Comparison of ENCODE assay signal across 22 cellular contexts in genomic region chrX:42149281-42149680, GRCh38.
DNase-seq lines count a peak whose midpoint lies in the region; ATAC-seq, FAIRE-seq and TF ChIP-seq lines count a peak whose summit lies in the region.
"Had no signal": no experiment of that assay in that cellular context is flagged by ENCODE, and none has a peak within 500 bp of the region (broad histone marks: within the 10 kb centered on the region; RNA-seq: fewer than 3 reads in every experiment).

No MANE protein-coding gene starts in this region.

- H3K4me3 ChIP-seq in bronchial epithelial cell (ENCODE audit: low read depth, low read length): no peak overlapping the region
- no peak overlapping the region for H3K4me3 ChIP-seq in mesendoderm (ENCODE audit: low read length)
- H3K4me3 ChIP-seq in upper lobe of right lung: no peak overlapping the region
- H3K4me3 ChIP-seq: BLaER1 treated with 17β-estradiol and CSF1 and Interleukin-3, amounts not matched to agents 10 nM and 100 nM; GM23338; SJSA1 had no signal

- H3K56ac ChIP-seq in mesendoderm (ENCODE audit: low read length): no peak overlapping the region

- no peak overlapping the region for H3K9ac ChIP-seq in mesendoderm (ENCODE audit: low read length)
- H3K9ac ChIP-seq: BLaER1 treated with 17β-estradiol and CSF1 and Interleukin-3, amounts not matched to agents 10 nM and 100 nM had no signal

- no peak overlapping the region for H3K23ac ChIP-seq in mesendoderm (ENCODE audit: low read length)

- no peaks in the 10 kb centered on the region for H3K9me3 ChIP-seq in upper lobe of right lung
- H3K9me3 ChIP-seq: Caco-2, SJSA1 had no signal

- no peak for TF ChIP-seq CTCF in bronchial epithelial cell (IDR thresholded peaks at IDR 0.05; ENCODE audit: insufficient read depth, low read length, severe bottlenecking)
- TF ChIP-seq CTCF in upper lobe of right lung (IDR thresholded peaks at IDR 0.05): no peak

- no peak overlapping the region for H4K8ac ChIP-seq in mesendoderm (ENCODE audit: low read depth, low read length)

- H2BK15ac ChIP-seq in mesendoderm (replicated peaks; ENCODE audit: low read depth): no peak overlapping the region

- H3K4me2 ChIP-seq in mesendoderm (ENCODE audit: low read length): no peak overlapping the region
- H3K4me2 ChIP-seq: BLaER1 treated with 17β-estradiol and CSF1 and Interleukin-3, amounts not matched to agents 10 nM and 100 nM; GM23338 had no signal

- WGBS in mesendoderm (ENCODE audit: extremely low coverage, insufficient coverage, low lambda C conversion rate): no CpG with 5 or more reads among the region's 2 CpGs

- H2BK120ac ChIP-seq in mesendoderm (ENCODE audit: low read depth, low read length): no peak overlapping the region

- no peak overlapping the region for H4K5ac ChIP-seq in mesendoderm (ENCODE audit: low read length)

- no peak for FAIRE-seq in bronchial epithelial cell (lab: Jason Lieb, UNC)
- FAIRE-seq: HTR-8/SVneo, RCC 7860 had no signal

- no peak overlapping the region for H2BK5ac ChIP-seq in mesendoderm (ENCODE audit: low read length)

- H3K27ac ChIP-seq in mesendoderm (ENCODE audit: low read depth, low read length) (no peak overlapping the region), upper lobe of right lung (no peak overlapping the region)
- H3K27ac ChIP-seq: BLaER1 treated with 17β-estradiol and CSF1 and Interleukin-3, amounts not matched to agents 10 nM and 100 nM; SJSA1 had no signal

- H3K4me1 ChIP-seq in mesendoderm (ENCODE audit: control insufficient read depth, low read depth, low read length): no peaks in the 10 kb centered on the region
- no peaks in the 10 kb centered on the region for H3K4me1 ChIP-seq in upper lobe of right lung
- H3K4me1 ChIP-seq: BLaER1 treated with 17β-estradiol and CSF1 and Interleukin-3, amounts not matched to agents 10 nM and 100 nM; Caco-2; SJSA1 had no signal

- intact Hi-C loops in upper lobe of right lung (cut with DNase I): no loop called here

- H3K4ac ChIP-seq in mesendoderm (ENCODE audit: low read depth, low read length): no peak overlapping the region

- H3K27me3 ChIP-seq in bronchial epithelial cell (ENCODE audit: control insufficient read depth, insufficient read depth, low read length): no peaks in the 10 kb centered on the region
- no peaks in the 10 kb centered on the region for H3K27me3 ChIP-seq in mesendoderm (ENCODE audit: insufficient read depth, low read length, poor library complexity)
- no peaks in the 10 kb centered on the region for H3K27me3 ChIP-seq in upper lobe of right lung
- H3K27me3 ChIP-seq: SJSA1 had no signal

- ATAC-seq in upper lobe of right lung (no peak), HG03457 (IDR thresholded peaks at IDR 0.05; ENCODE audit: unreplicated experiment) (no peak)
- ATAC-seq: GM23338 had no signal

- DNase-seq in NCI-H2171 (lab: John Stamatoyannopoulos, UW) (peak; percentile 46), bronchial epithelial cell (ENCODE audit: low read depth) (peak; percentile 11), mesendoderm (peak; percentile 7), iPS-NIHi7 (ENCODE audit: extremely low spot score) (no peak), NOMO-1 treated with DMSO at 0.1 percent for 48 hours (lab: John Stamatoyannopoulos, UW; ENCODE audit: unreplicated experiment) (no peak), upper lobe of right lung (no peak)
- DNase-seq: ACHN; Caco-2; CD4-positive, alpha-beta memory T cell; DMS153; HCEC 1CT; NCI-H1417; NCI-H1694 treated with DMSO at 0.1 percent for 48 hours; NCI-H2107; NCI-H2227 treated with DMSO at 0.1 percent for 48 hours; NCI-H510A treated with DMSO at 0.1 percent for 48 hours had no signal

- H3K18ac ChIP-seq in mesendoderm (ENCODE audit: low read length): no peak overlapping the region

- H3K79me1 ChIP-seq in mesendoderm (ENCODE audit: low read length): no peaks in the 10 kb centered on the region

- H3K79me2 ChIP-seq in mesendoderm (ENCODE audit: control insufficient read depth, insufficient read depth, low read length): no peaks in the 10 kb centered on the region

- H2AK5ac ChIP-seq in mesendoderm (ENCODE audit: low read length): no peak overlapping the region

- H3K36me3 ChIP-seq in bronchial epithelial cell (ENCODE audit: control insufficient read depth, insufficient read depth, low read length) (no peaks in the 10 kb centered on the region), mesendoderm (ENCODE audit: control insufficient read depth, insufficient read depth, low read length) (no peaks in the 10 kb centered on the region), upper lobe of right lung (no peaks in the 10 kb centered on the region)
- H3K36me3 ChIP-seq: BLaER1 treated with 17β-estradiol and CSF1 and Interleukin-3, amounts not matched to agents 10 nM and 100 nM; SJSA1 had no signal

Comparison
In these comparisons a context has a peak if more than half of its experiments do, and no peak if none do; other contexts are left out.
1. DNase-seq: peak in NCI-H2171 (single experiment), bronchial epithelial cell (single experiment) and mesendoderm (single experiment); none in iPS-NIHi7 (single experiment), NOMO-1 treated with DMSO at 0.1 percent for 48 hours (single experiment) and upper lobe of right lung (single experiment).